ENCODE assay signal across 16 cellular contexts in genomic region chr5:14734382-14734781, GRCh38.
"Had no signal": no experiment of that assay in that cellular context is flagged by ENCODE, and none has a peak within 500 bp of the region (broad histone marks: within the 10 kb centered on the region; RNA-seq: fewer than 3 reads in every experiment).

No MANE protein-coding gene starts in this region.

- DNase-seq: activated CD4-positive, alpha-beta memory T cell treated with anti-CD3 and anti-CD28 coated beads, Interleukin-2, amount 10 ng/mL, durations not matched to agents 7 days and 5 days; activated CD4-positive, alpha-beta T cell treated with anti-CD3 and anti-CD28 coated beads for 48 hours; activated CD4-positive, CD25-positive, alpha-beta regulatory T cell; activated gamma-delta T cell treated with Interleukin-2 at 50 U/mL for 16 hours; activated T-cell treated with anti-CD3 and anti-CD28 coated beads, Interleukin-2, amount 50 U/mL, for 4 hours; body of pancreas; dorsolateral prefrontal cortex; mesenchymal stem cell; natural killer cell; stimulated activated CD4-positive, alpha-beta T cell treated with anti-CD3 and anti-CD28 coated beads, Interleukin-1b, Interleukin-23, amount 100 ng/mL, for 48 hours; stimulated activated CD8-positive, alpha-beta memory T cell treated with anti-CD3 and anti-CD28 coated beads, Interleukin-4, amount 100 ng/mL, for 48 hours; stimulated activated naive CD4-positive, alpha-beta T cell treated with Interleukin-2 at 50 U/mL for 16 hours; T-helper 9 cell; thyroid gland had no signal

- H3K4me3 Mint-ChIP-seq: activated CD4-positive, alpha-beta memory T cell treated with anti-CD3 and anti-CD28 coated beads, Interleukin-2, amount 10 ng/mL, durations not matched to agents 7 days and 5 days; activated T-cell treated with anti-CD3 and anti-CD28 coated beads, Interleukin-2, amount 50 U/mL, for 4 hours; natural killer cell had no signal

- H3K9ac ChIP-seq: parathyroid adenoma had no signal

- H3K36me3 Mint-ChIP-seq: natural killer cell had no signal

- H3K27me3 Mint-ChIP-seq: activated CD4-positive, alpha-beta memory T cell treated with anti-CD3 and anti-CD28 coated beads, Interleukin-2, amount 10 ng/mL, durations not matched to agents 7 days and 5 days had no signal

- H3K36me3 ChIP-seq: neutrophil, thyroid gland had no signal

- H3K27ac ChIP-seq: body of pancreas, neutrophil, parathyroid adenoma, thyroid gland had no signal

- H3K4me3 ChIP-seq: body of pancreas, dorsolateral prefrontal cortex, thyroid gland had no signal

- H3K4me1 Mint-ChIP-seq: activated CD4-positive, alpha-beta memory T cell treated with anti-CD3 and anti-CD28 coated beads, Interleukin-2, amount 10 ng/mL, durations not matched to agents 7 days and 5 days had no signal

- H3K9me3 ChIP-seq: body of pancreas, neutrophil, thyroid gland had no signal

- H3K9me3 Mint-ChIP-seq: activated CD4-positive, alpha-beta memory T cell treated with anti-CD3 and anti-CD28 coated beads, Interleukin-2, amount 10 ng/mL, durations not matched to agents 7 days and 5 days; activated T-cell treated with anti-CD3 and anti-CD28 coated beads, Interleukin-2, amount 50 U/mL, for 4 hours; natural killer cell had no signal

- H3K27ac Mint-ChIP-seq: activated CD4-positive, alpha-beta memory T cell treated with anti-CD3 and anti-CD28 coated beads, Interleukin-2, amount 10 ng/mL, durations not matched to agents 7 days and 5 days; natural killer cell had no signal

- H3K27me3 ChIP-seq: body of pancreas, dorsolateral prefrontal cortex, neutrophil, thyroid gland had no signal

- H3K4me1 ChIP-seq: body of pancreas, parathyroid adenoma had no signal

- ATAC-seq: activated T-cell treated with anti-CD3 and anti-CD28 coated beads, Interleukin-2, amount 50 U/mL, for 4 hours; body of pancreas; natural killer cell had no signal
